In the genomic region with DNA sequence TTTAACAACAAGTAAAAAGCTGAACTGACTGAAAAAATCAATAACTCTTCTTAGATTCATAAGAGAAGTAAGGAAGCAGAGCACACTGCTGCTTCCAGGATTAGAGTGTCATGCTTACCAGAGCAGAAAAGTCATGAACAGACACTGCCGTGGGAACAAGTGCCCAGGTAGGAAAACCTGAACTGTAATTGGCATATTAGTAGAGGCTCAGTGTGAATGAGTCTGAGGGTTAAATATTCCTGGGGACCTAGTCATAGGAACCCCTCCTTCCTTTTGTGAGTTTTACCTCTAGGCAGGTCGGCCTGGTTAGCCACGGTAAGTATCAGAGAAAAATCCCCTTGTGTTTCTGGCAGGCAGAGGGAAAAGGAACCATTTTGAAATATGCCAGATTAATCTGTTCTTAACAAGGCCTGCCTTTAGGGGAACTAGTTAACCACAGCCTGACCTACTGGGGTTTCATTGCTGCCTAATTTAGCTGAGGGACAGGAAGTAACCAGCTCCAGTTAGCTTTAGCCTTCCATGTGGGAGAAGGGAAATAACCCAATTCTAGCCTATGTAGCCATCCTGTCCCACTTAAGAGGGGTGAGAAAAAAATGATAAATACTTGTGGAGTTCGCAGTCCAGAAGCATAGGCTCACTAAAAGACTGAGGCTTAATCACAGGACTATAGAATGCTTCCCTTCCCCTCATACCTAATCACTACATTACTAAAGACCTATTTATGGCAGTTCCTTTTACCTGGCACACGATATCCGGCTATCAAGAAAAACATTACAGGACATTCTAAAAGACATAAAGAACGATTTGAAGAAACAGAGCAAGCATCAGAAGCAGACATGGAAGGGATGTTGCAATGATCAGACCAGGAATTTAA, we compare ENCODE assay signal across 1 cellular context.
TF ChIP-seq lines count a peak whose summit lies in the region.

No MANE protein-coding gene starts in this region.

TF ChIP-seq in GM23338, 12 proteins besides CTCF, POLR2A, EP300 and RAD21 (continued from another document):
- TF ChIP-seq, protein P1, sequence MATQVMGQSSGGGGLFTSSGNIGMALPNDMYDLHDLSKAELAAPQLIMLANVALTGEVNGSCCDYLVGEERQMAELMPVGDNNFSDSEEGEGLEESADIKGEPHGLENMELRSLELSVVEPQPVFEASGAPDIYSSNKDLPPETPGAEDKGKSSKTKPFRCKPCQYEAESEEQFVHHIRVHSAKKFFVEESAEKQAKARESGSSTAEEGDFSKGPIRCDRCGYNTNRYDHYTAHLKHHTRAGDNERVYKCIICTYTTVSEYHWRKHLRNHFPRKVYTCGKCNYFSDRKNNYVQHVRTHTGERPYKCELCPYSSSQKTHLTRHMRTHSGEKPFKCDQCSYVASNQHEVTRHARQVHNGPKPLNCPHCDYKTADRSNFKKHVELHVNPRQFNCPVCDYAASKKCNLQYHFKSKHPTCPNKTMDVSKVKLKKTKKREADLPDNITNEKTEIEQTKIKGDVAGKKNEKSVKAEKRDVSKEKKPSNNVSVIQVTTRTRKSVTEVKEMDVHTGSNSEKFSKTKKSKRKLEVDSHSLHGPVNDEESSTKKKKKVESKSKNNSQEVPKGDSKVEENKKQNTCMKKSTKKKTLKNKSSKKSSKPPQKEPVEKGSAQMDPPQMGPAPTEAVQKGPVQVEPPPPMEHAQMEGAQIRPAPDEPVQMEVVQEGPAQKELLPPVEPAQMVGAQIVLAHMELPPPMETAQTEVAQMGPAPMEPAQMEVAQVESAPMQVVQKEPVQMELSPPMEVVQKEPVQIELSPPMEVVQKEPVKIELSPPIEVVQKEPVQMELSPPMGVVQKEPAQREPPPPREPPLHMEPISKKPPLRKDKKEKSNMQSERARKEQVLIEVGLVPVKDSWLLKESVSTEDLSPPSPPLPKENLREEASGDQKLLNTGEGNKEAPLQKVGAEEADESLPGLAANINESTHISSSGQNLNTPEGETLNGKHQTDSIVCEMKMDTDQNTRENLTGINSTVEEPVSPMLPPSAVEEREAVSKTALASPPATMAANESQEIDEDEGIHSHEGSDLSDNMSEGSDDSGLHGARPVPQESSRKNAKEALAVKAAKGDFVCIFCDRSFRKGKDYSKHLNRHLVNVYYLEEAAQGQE (IDR thresholded peaks at IDR 0.05; ENCODE audit: unreplicated experiment), result no peak
- TF ChIP-seq, protein P2, sequence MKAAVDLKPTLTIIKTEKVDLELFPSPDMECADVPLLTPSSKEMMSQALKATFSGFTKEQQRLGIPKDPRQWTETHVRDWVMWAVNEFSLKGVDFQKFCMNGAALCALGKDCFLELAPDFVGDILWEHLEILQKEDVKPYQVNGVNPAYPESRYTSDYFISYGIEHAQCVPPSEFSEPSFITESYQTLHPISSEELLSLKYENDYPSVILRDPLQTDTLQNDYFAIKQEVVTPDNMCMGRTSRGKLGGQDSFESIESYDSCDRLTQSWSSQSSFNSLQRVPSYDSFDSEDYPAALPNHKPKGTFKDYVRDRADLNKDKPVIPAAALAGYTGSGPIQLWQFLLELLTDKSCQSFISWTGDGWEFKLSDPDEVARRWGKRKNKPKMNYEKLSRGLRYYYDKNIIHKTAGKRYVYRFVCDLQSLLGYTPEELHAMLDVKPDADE (IDR thresholded peaks at IDR 0.05), result no peak
- TF ChIP-seq EZH2phosphoT487 (IDR thresholded peaks at IDR 0.05; ENCODE audit: unreplicated experiment), result no peak
- TF ChIP-seq ZNF114 (CRISPR knock-in tag; IDR thresholded peaks at IDR 0.05), result no peak
- TF ChIP-seq EZH2 (IDR thresholded peaks at IDR 0.05; ENCODE audit: low read depth, unreplicated experiment), result no peak
- TF ChIP-seq JUNB (IDR thresholded peaks at IDR 0.05; ENCODE audit: unreplicated experiment), result no peak
- no peak for TF ChIP-seq STAT1 (IDR thresholded peaks at IDR 0.05; ENCODE audit: unreplicated experiment)
- no peak for TF ChIP-seq POLR2AphosphoS5 (IDR thresholded peaks at IDR 0.05; ENCODE audit: low read depth)
- no peak for TF ChIP-seq NANOG (IDR thresholded peaks at IDR 0.05; ENCODE audit: borderline replicate concordance)
- TF ChIP-seq ZNF331 (CRISPR knock-in tag; IDR thresholded peaks at IDR 0.05; ENCODE audit: low read depth), result no peak
- TF ChIP-seq CREB1 (CRISPR knock-in tag; IDR thresholded peaks at IDR 0.05; ENCODE audit: low read depth), result no peak
